ENCODE assay signal across 10 cellular contexts in genomic region chr1:202809597-202810159, GRCh38. TPM values are rescaled to one million over a fixed set of nuclear protein-coding genes. Genes with fewer than 3 reads are reported as not detected.
DNase-seq lines count a peak whose midpoint lies in the region; ATAC-seq and TF ChIP-seq lines count a peak whose summit lies in the region.
"Had no signal": no experiment of that assay in that cellular context is flagged by ENCODE, and none has a peak within 500 bp of the region (broad histone marks: within the 10 kb centered on the region; RNA-seq: fewer than 3 reads in every experiment).

No MANE protein-coding gene starts in this region.

- peaks cover 4% of the 10 kb centered on the region for H3K36me3 Mint-ChIP-seq in activated CD4-positive, alpha-beta T cell treated with anti-CD3 and anti-CD28 coated beads, Interleukin-2, amount 10 ng/mL, durations not matched to agents 24 days and 14 days (ENCODE audit: low read depth)
- H3K36me3 Mint-ChIP-seq in activated T-helper 1 cell treated with anti-CD3 and anti-CD28 coated beads, Interleukin-12 subunit alpha, Interleukin-12 subunit beta, Interleukin-2, Interleukin-4 antibody, amounts not matched to agents 30 ng/mL and 10 ng/mL and 1 ng/mL, durations not matched to agents 14 hours and 24 hours and 36 hours (ENCODE audit: low read depth): peaks cover 10% of the 10 kb centered on the region

- peak overlapping the region; percentile 85 for H3K4me3 Mint-ChIP-seq in activated CD4-positive, alpha-beta T cell treated with anti-CD3 and anti-CD28 coated beads, Interleukin-2, amount 10 ng/mL, durations not matched to agents 24 days and 14 days
- H3K4me3 Mint-ChIP-seq in activated T-helper 1 cell treated with anti-CD3 and anti-CD28 coated beads, Interleukin-12 subunit alpha, Interleukin-12 subunit beta, Interleukin-2, Interleukin-4 antibody, amounts not matched to agents 30 ng/mL and 10 ng/mL and 1 ng/mL, durations not matched to agents 14 hours and 24 hours and 36 hours: peak overlapping the region; percentile 96

- H3K36me3 ChIP-seq in left lung: no peaks in the 10 kb centered on the region
- no peaks in the 10 kb centered on the region for H3K36me3 ChIP-seq in stomach smooth muscle (ENCODE audit: control insufficient read depth in 2 of 2, insufficient read depth in 2 of 2, low read length in 2 of 2)
- H3K36me3 ChIP-seq: MG63 had no signal

- peak overlapping the region in 1 of 2 donors; percentile 84 for H3K4me3 ChIP-seq in left lung
- peak overlapping the region in 1 of 2 donors; percentile 88 for H3K4me3 ChIP-seq in stomach smooth muscle (ENCODE audit: low read length in 2 of 2)

- peaks cover 18 to 50% of the 10 kb centered on the region in 2 donors for H3K4me1 ChIP-seq in left lung
- H3K4me1 ChIP-seq in stomach smooth muscle (ENCODE audit: control insufficient read depth, insufficient read depth, low read length): peaks cover 19% of the 10 kb centered on the region

- H3K27me3 Mint-ChIP-seq in activated CD4-positive, alpha-beta T cell treated with anti-CD3 and anti-CD28 coated beads, Interleukin-2, amount 10 ng/mL, durations not matched to agents 24 days and 14 days: peaks cover 15% of the 10 kb centered on the region
- H3K27me3 Mint-ChIP-seq in activated T-helper 1 cell treated with anti-CD3 and anti-CD28 coated beads, Interleukin-12 subunit alpha, Interleukin-12 subunit beta, Interleukin-2, Interleukin-4 antibody, amounts not matched to agents 30 ng/mL and 10 ng/mL and 1 ng/mL, durations not matched to agents 14 hours and 24 hours and 36 hours (ENCODE audit: insufficient read depth): peaks cover 2% of the 10 kb centered on the region

- H3K9ac ChIP-seq in stomach smooth muscle (ENCODE audit: low read length in 2 of 2): no peak overlapping the region

- H3K27ac ChIP-seq in left lung: peak overlapping the region; percentile 78 to 80
- H3K27ac ChIP-seq in stomach smooth muscle (ENCODE audit: low read length): peak overlapping the region; percentile 77

- ATAC-seq in left lung: no peak

- H3K27me3 ChIP-seq in left lung: peaks cover 0 to 8% of the 10 kb centered on the region in 2 donors
- H3K27me3 ChIP-seq in stomach smooth muscle (ENCODE audit: control insufficient read depth in 1 of 2, insufficient read depth in 2 of 2, low read length in 2 of 2): no peaks in the 10 kb centered on the region

- H3K9me3 ChIP-seq in left lung: no peaks in the 10 kb centered on the region
- no peaks in the 10 kb centered on the region for H3K9me3 ChIP-seq in stomach smooth muscle (ENCODE audit: control insufficient read depth in 2 of 2, low read length in 2 of 2)
- H3K9me3 ChIP-seq: MG63 had no signal

- no peak for TF ChIP-seq CTCF in left lung (IDR thresholded peaks at IDR 0.05)

- H3K27ac Mint-ChIP-seq in activated CD4-positive, alpha-beta T cell treated with anti-CD3 and anti-CD28 coated beads, Interleukin-2, amount 10 ng/mL, durations not matched to agents 24 days and 14 days: no peak overlapping the region
- H3K27ac Mint-ChIP-seq in activated T-helper 1 cell treated with anti-CD3 and anti-CD28 coated beads, Interleukin-12 subunit alpha, Interleukin-12 subunit beta, Interleukin-2, Interleukin-4 antibody, amounts not matched to agents 30 ng/mL and 10 ng/mL and 1 ng/mL, durations not matched to agents 14 hours and 24 hours and 36 hours: peak overlapping the region; percentile 77

- peaks cover 37% of the 10 kb centered on the region for H3K4me1 Mint-ChIP-seq in activated CD4-positive, alpha-beta T cell treated with anti-CD3 and anti-CD28 coated beads, Interleukin-2, amount 10 ng/mL, durations not matched to agents 24 days and 14 days
- H3K4me1 Mint-ChIP-seq in activated T-helper 1 cell treated with anti-CD3 and anti-CD28 coated beads, Interleukin-12 subunit alpha, Interleukin-12 subunit beta, Interleukin-2, Interleukin-4 antibody, amounts not matched to agents 30 ng/mL and 10 ng/mL and 1 ng/mL, durations not matched to agents 14 hours and 24 hours and 36 hours (ENCODE audit: low read depth): peaks cover 65% of the 10 kb centered on the region

- intact Hi-C loops in activated CD4-positive, alpha-beta T cell treated with anti-CD3 and anti-CD28 coated beads, Interleukin-2, amount 10 ng/mL, durations not matched to agents 24 days and 14 days (cut with micrococcal nuclease): loop anchor here (1.0 to 10.0 kb wide), 8 partner anchors 43 to 645 kb away; partner anchors contain the start of genes ADIPOR1, PPFIA4, PPP1R12B and PTPN7
- intact Hi-C loops in activated T-helper 1 cell treated with anti-CD3 and anti-CD28 coated beads, Interleukin-12 subunit alpha, Interleukin-12 subunit beta, Interleukin-2, Interleukin-4 antibody, amounts not matched to agents 30 ng/mL and 10 ng/mL and 1 ng/mL, durations not matched to agents 14 hours and 24 hours and 36 hours (cut with micrococcal nuclease): loop anchor here (1.0 to 5.0 kb wide), 10 partner anchors 25 to 647 kb away; partner anchors contain the start of genes ADIPOR1, KLHL12, PTPN7 and RABIF
- intact Hi-C loops in left lung (cut with DNase I): no loop called here

- in situ Hi-C loops in ACHN (cut with HindIII; ENCODE audit: low pct_ligation_motif_present, low pct_unique_long_range_greater_than_20kb, low sequenced_read_pairs): no loop called here

- no peaks in the 10 kb centered on the region for H3K9me3 Mint-ChIP-seq in activated CD4-positive, alpha-beta T cell treated with anti-CD3 and anti-CD28 coated beads, Interleukin-2, amount 10 ng/mL, durations not matched to agents 24 days and 14 days
- no peaks in the 10 kb centered on the region for H3K9me3 Mint-ChIP-seq in activated T-helper 1 cell treated with anti-CD3 and anti-CD28 coated beads, Interleukin-12 subunit alpha, Interleukin-12 subunit beta, Interleukin-2, Interleukin-4 antibody, amounts not matched to agents 30 ng/mL and 10 ng/mL and 1 ng/mL, durations not matched to agents 14 hours and 24 hours and 36 hours

- no peak for DNase-seq in activated CD4-positive, alpha-beta T cell treated with anti-CD3 and anti-CD28 coated beads, Interleukin-2, amount 10 ng/mL, durations not matched to agents 24 days and 14 days
- DNase-seq in activated CD4-positive, alpha-beta T cell treated with anti-CD3 and anti-CD28 coated beads, Interleukin-2, amount 50 U/mL, for 4 hours: no peak
- no peak for DNase-seq in activated T-helper 1 cell treated with anti-CD3 and anti-CD28 coated beads, Interleukin-12 subunit alpha, Interleukin-12 subunit beta, Interleukin-2, Interleukin-4 antibody, amounts not matched to agents 30 ng/mL and 10 ng/mL and 1 ng/mL, durations not matched to agents 14 hours and 24 hours and 36 hours (ENCODE audit: low spot score)
- DNase-seq in left lung (no peak), glomerular visceral epithelial cell (ENCODE audit: extremely low spot score) (no peak), ACHN (no peak), NOMO-1 (lab: John Stamatoyannopoulos, UW; ENCODE audit: unreplicated experiment in 2 of 2) (no peak)
- DNase-seq: activated CD8-positive, alpha-beta memory T cell treated with anti-CD3 and anti-CD28 coated beads, Interleukin-2, amount 50 U/mL, for 48 hours; MG63 had no signal

RNA-seq across cellular contexts. Expression of gene PCAT6, which starts 1.1 kb away (rescaled TPM):
- 0.83 and 1.4 TPM in 2 replicates for total RNA-seq in activated CD4-positive, alpha-beta T cell treated with anti-CD3 and anti-CD28 coated beads, Interleukin-2, amount 10 ng/mL, durations not matched to agents 24 days and 14 days
- 1.1 and 1.7 TPM in 2 replicates for total RNA-seq in activated T-helper 1 cell treated with anti-CD3 and anti-CD28 coated beads, Interleukin-12 subunit alpha, Interleukin-12 subunit beta, Interleukin-2, Interleukin-4 antibody, amounts not matched to agents 30 ng/mL and 10 ng/mL and 1 ng/mL, durations not matched to agents 14 hours and 24 hours and 36 hours
- 1 to 10 TPM; 1.1 to 2.4 TPM for total RNA-seq in left lung

RNA-seq across cellular contexts. Expression of gene KDM5B, which starts 1.5 kb away (rescaled TPM):
- 83.2 and 92.7 TPM in 2 replicates for total RNA-seq in activated CD4-positive, alpha-beta T cell treated with anti-CD3 and anti-CD28 coated beads, Interleukin-2, amount 10 ng/mL, durations not matched to agents 24 days and 14 days
- 102 and 113 TPM in 2 replicates for total RNA-seq in activated T-helper 1 cell treated with anti-CD3 and anti-CD28 coated beads, Interleukin-12 subunit alpha, Interleukin-12 subunit beta, Interleukin-2, Interleukin-4 antibody, amounts not matched to agents 30 ng/mL and 10 ng/mL and 1 ng/mL, durations not matched to agents 14 hours and 24 hours and 36 hours
- 10 to 100 TPM; 46.4 to 67.4 TPM for total RNA-seq in left lung

Comparison
In these comparisons a context has a peak if more than half of its experiments do, and no peak if none do; other contexts are left out.
1. intact Hi-C loops: an anchor here in activated CD4-positive, alpha-beta T cell treated with anti-CD3 and anti-CD28 coated beads, Interleukin-2, amount 10 ng/mL, durations not matched to agents 24 days and 14 days (1.0 to 10.0 kb wide) and activated T-helper 1 cell treated with anti-CD3 and anti-CD28 coated beads, Interleukin-12 subunit alpha, Interleukin-12 subunit beta, Interleukin-2, Interleukin-4 antibody, amounts not matched to agents 30 ng/mL and 10 ng/mL and 1 ng/mL, durations not matched to agents 14 hours and 24 hours and 36 hours (1.0 to 5.0 kb wide); none called in left lung.